Comparison of ENCODE assay signal across 8 cellular contexts in genomic region chr19:56139847-56140582, GRCh38. TPM values are rescaled to one million over a fixed set of nuclear protein-coding genes. Genes with fewer than 3 reads are reported as not detected.
DNase-seq lines count a peak whose midpoint lies in the region; ATAC-seq and TF ChIP-seq lines count a peak whose summit lies in the region.

No MANE protein-coding gene starts in this region.

- ATAC-seq in activated naive CD4-positive, alpha-beta T cell treated with anti-CD3 and anti-CD28 coated beads, Interleukin-2, amount 50 U/mL, for 72 hours: peak in 1 of 2 donors; percentile 4

- H3K4me3 ChIP-seq in kidney epithelial cell (ENCODE audit: low read depth, low read length): peak overlapping the region; percentile 69

- H3K36me3 ChIP-seq in kidney epithelial cell (ENCODE audit: control insufficient read depth, insufficient read depth, low read length): no peaks in the 10 kb centered on the region

- H3K36me3 Mint-ChIP-seq in activated naive CD4-positive, alpha-beta T cell treated with anti-CD3 and anti-CD28 coated beads, Interleukin-2, amount 50 U/mL, for 72 hours: no peaks in the 10 kb centered on the region

- DNase-seq in stimulated activated CD4-positive, alpha-beta T cell treated with anti-CD3 and anti-CD28 coated beads, Interleukin-1b, Interleukin-23, amount 100 ng/mL, for 48 hours: peak; percentile 28
- DNase-seq in stimulated activated CD4-positive, alpha-beta T cell treated with anti-CD3 and anti-CD28 coated beads, Interleukin-4, amount 100 ng/mL, for 4 hours: no peak
- DNase-seq in activated naive CD4-positive, alpha-beta T cell treated with anti-CD3 and anti-CD28 coated beads, Interleukin-2, amount 50 U/mL, for 72 hours (ENCODE audit: low spot score in 2 of 2): no peak
- DNase-seq in kidney epithelial cell (ENCODE audit: low read depth): no peak
- DNase-seq in inferior parietal cortex (ENCODE audit: extremely low spot score): no peak
- no peak for DNase-seq in NCI-H2029 treated with DMSO at 0.1 percent for 48 hours (lab: John Stamatoyannopoulos, UW)
- DNase-seq in hippocampal formation (lab: John Stamatoyannopoulos, UW): no peak

- H3K27ac ChIP-seq in temporal lobe (ENCODE audit: low read depth, low read length): peak overlapping the region; percentile 67

- H3K9me3 Mint-ChIP-seq in activated naive CD4-positive, alpha-beta T cell treated with anti-CD3 and anti-CD28 coated beads, Interleukin-2, amount 50 U/mL, for 72 hours: no peaks in the 10 kb centered on the region

- no peak for TF ChIP-seq CTCF in kidney epithelial cell (IDR thresholded peaks at IDR 0.05; ENCODE audit: insufficient read depth, low read length, poor library complexity, severe bottlenecking)

- peak overlapping the region; percentile 92 to 93 for H3K27ac Mint-ChIP-seq in activated naive CD4-positive, alpha-beta T cell treated with anti-CD3 and anti-CD28 coated beads, Interleukin-2, amount 50 U/mL, for 72 hours

- H3K27me3 ChIP-seq in kidney epithelial cell (ENCODE audit: control insufficient read depth, insufficient read depth, low read length): no peaks in the 10 kb centered on the region

RNA-seq across cellular contexts. Expression of gene ZNF444, which starts 1.1 kb away (rescaled TPM):
- total RNA-seq in activated naive CD4-positive, alpha-beta T cell treated with anti-CD3 and anti-CD28 coated beads, Interleukin-2, amount 50 U/mL, for 72 hours: 10 to 100 TPM; 25.9 to 37.3 TPM
- total RNA-seq in kidney epithelial cell (35.9 and 40.0 TPM in 2 replicates), temporal lobe (14.3 TPM)

RNA-seq across cellular contexts. Expression of gene ZNF787, which starts 18.9 kb away (rescaled TPM):
- total RNA-seq in activated naive CD4-positive, alpha-beta T cell treated with anti-CD3 and anti-CD28 coated beads, Interleukin-2, amount 50 U/mL, for 72 hours: 10 to 100 TPM; 32.2 to 32.5 TPM
- total RNA-seq in kidney epithelial cell (26.6 and 38.3 TPM in 2 replicates), temporal lobe (10.1 TPM)

RNA-seq across cellular contexts. Expression of gene GALP, which starts 35.8 kb away (rescaled TPM):
- total RNA-seq in activated naive CD4-positive, alpha-beta T cell treated with anti-CD3 and anti-CD28 coated beads, Interleukin-2, amount 50 U/mL, for 72 hours: not detected
- total RNA-seq in kidney epithelial cell (not detected in 2 replicates), temporal lobe (0.25 TPM)

RNA-seq across cellular contexts. Expression of gene ZSCAN5B, which starts 57.6 kb away (rescaled TPM):
- total RNA-seq in activated naive CD4-positive, alpha-beta T cell treated with anti-CD3 and anti-CD28 coated beads, Interleukin-2, amount 50 U/mL, for 72 hours: not detected
- not detected in 2 replicates for total RNA-seq in kidney epithelial cell
- total RNA-seq in temporal lobe: not detected
